In genomic region chr14:93481758-93482157, GRCh38 we compare ENCODE assay signal across 20 cellular contexts. TPM values are rescaled to one million over a fixed set of nuclear protein-coding genes. Genes with fewer than 3 reads are reported as not detected.
DNase-seq lines count a peak whose midpoint lies in the region; ATAC-seq, FAIRE-seq and TF ChIP-seq lines count a peak whose summit lies in the region.
"Had no signal": no experiment of that assay in that cellular context is flagged by ENCODE, and none has a peak within 500 bp of the region (broad histone marks: within the 10 kb centered on the region; RNA-seq: fewer than 3 reads in every experiment).

No MANE protein-coding gene starts in this region.

- no peak overlapping the region for H2AFZ ChIP-seq in HepG2 (ENCODE audit: low read length)
- H2AFZ ChIP-seq: GM23338 had no signal

- TF ChIP-seq EP300 in HepG2 (IDR thresholded peaks at IDR 0.05; ENCODE audit: low read depth in 2 of 2, low read length in 2 of 2) = no peak
- TF ChIP-seq EP300 in HepG2 (CRISPR knock-in tag; IDR thresholded peaks at IDR 0.05; ENCODE audit: borderline replicate concordance) = no peak

- WGBS in HepG2 (ENCODE audit: low lambda C conversion rate) = 2% methylated on average over 2 of the region's 2 CpGs
- WGBS in right lobe of liver (ENCODE audit: insufficient coverage, low coverage, low lambda C conversion rate, missing lambda C conversion rate) = 34% methylated on average over 2 of the region's 2 CpGs

- no peak overlapping the region for H3K9ac ChIP-seq in HepG2 (ENCODE audit: insufficient read depth, low read depth, low read length)
- peak overlapping the region; percentile 80 for H3K9ac ChIP-seq in SK-N-MC (ENCODE audit: insufficient read length)
- no peak overlapping the region for H3K9ac ChIP-seq in kidney (ENCODE audit: low read length in 2 of 2)
- H3K9ac ChIP-seq: BLaER1 treated with 17β-estradiol and CSF1 and Interleukin-3, amounts not matched to agents 10 nM and 100 nM had no signal

- DNase-seq in HepG2 (ENCODE audit: low spot score) (no peak), right lobe of liver (no peak), SK-N-MC (ENCODE audit: low read depth, low spot score) (peak; percentile 99), fibroblast of pulmonary artery (ENCODE audit: low read depth) (peak; percentile 1), cerebellar cortex (ENCODE audit: low spot score) (no peak), kidney (no peak)
- DNase-seq: Caco-2; CD8-positive, alpha-beta memory T cell; HCEC 1CT had no signal

- H3K9me3 ChIP-seq in HepG2 (ENCODE audit: low read length) (no peaks in the 10 kb centered on the region), right lobe of liver (no peaks in the 10 kb centered on the region), SK-N-MC (ENCODE audit: low read depth, low read length) (no peaks in the 10 kb centered on the region; the same call in 1 of the 2 replicates), kidney (ENCODE audit: control insufficient read depth in 1 of 2, low read length in 2 of 2) (no peaks in the 10 kb centered on the region)
- H3K9me3 ChIP-seq: BLaER1 treated with 17β-estradiol and CSF1 and Interleukin-3, amounts not matched to agents 10 nM and 100 nM; Caco-2 had no signal

- in situ Hi-C loops in HepG2 (cut with HindIII; ENCODE audit: extremely low pct_ligation_motif_present, low pct_unique_long_range_greater_than_20kb) = no loop called here

- FAIRE-seq in HepG2 (lab: Jason Lieb, UNC) = no peak
- no peak for FAIRE-seq in kidney (lab: Jason Lieb, UNC)
- FAIRE-seq: D721Med, G401.6, GM12891, H54 had no signal

- no peak for TF ChIP-seq CTCF in HepG2 (CRISPR knock-in tag; IDR thresholded peaks at IDR 0.05)
- no peak for TF ChIP-seq CTCF in right lobe of liver (IDR thresholded peaks at IDR 0.05)
- no peak for TF ChIP-seq CTCF in fibroblast of pulmonary artery (IDR thresholded peaks at IDR 0.05; ENCODE audit: low read length, missing control alignments)
- TF ChIP-seq CTCF in kidney (IDR thresholded peaks at IDR 0.05; ENCODE audit: borderline replicate concordance, extremely low read depth, insufficient read depth) = no peak

- intact Hi-C loops in HepG2 (cut with micrococcal nuclease; ENCODE audit: unreplicated experiment) = no loop called here
- intact Hi-C loops in right lobe of liver (cut with DNase I) = no loop called here
- intact Hi-C loops in kidney (cut with DNase I) = no loop called here

- TF ChIP-seq POLR2A in HepG2 (IDR thresholded peaks at IDR 0.05; ENCODE audit: insufficient read depth in 1 of 2, low read depth in 2 of 2, low read length in 2 of 2) = no peak
- no peak for TF ChIP-seq POLR2A in right lobe of liver (IDR thresholded peaks at IDR 0.05)

- no peak overlapping the region for H3K27ac ChIP-seq in HepG2 (ENCODE audit: extremely low read length, insufficient read depth, low read length)
- H3K27ac ChIP-seq in right lobe of liver = no peak overlapping the region
- peak overlapping the region; percentile 100 for H3K27ac ChIP-seq in SK-N-MC
- H3K27ac ChIP-seq in kidney (ENCODE audit: low read depth in 2 of 2, low read length in 2 of 2) = no peak overlapping the region
- H3K27ac ChIP-seq: 22Rv1; BLaER1 treated with 17β-estradiol and CSF1 and Interleukin-3, amounts not matched to agents 10 nM and 100 nM had no signal

- no peak overlapping the region for H3K4me2 ChIP-seq in HepG2 (ENCODE audit: low read depth, low read length)
- H3K4me2 ChIP-seq: BLaER1 treated with 17β-estradiol and CSF1 and Interleukin-3, amounts not matched to agents 10 nM and 100 nM; GM23338 had no signal

- H3K36me3 ChIP-seq in HepG2 (replicated peaks in 1 of 2; ENCODE audit: control insufficient read depth in 1 of 2, insufficient read depth in 2 of 2, low read length in 2 of 2) (no peaks in the 10 kb centered on the region), right lobe of liver (no peaks in the 10 kb centered on the region), SK-N-MC (ENCODE audit: insufficient read depth, low read length) (no peaks in the 10 kb centered on the region; the same call in 1 of the 2 replicates), kidney (ENCODE audit: control insufficient read depth in 1 of 2, insufficient read depth in 2 of 2, low read length in 2 of 2) (no peaks in the 10 kb centered on the region)
- H3K36me3 ChIP-seq: BLaER1 treated with 17β-estradiol and CSF1 and Interleukin-3, amounts not matched to agents 10 nM and 100 nM had no signal

- H3K79me2 ChIP-seq in HepG2 (ENCODE audit: insufficient read depth, low read length) = no peaks in the 10 kb centered on the region

- H3K4me3 ChIP-seq in HepG2 (replicated peaks in 1 of 3; ENCODE audit: insufficient read depth in 1 of 3, low read depth in 2 of 3, low read length in 3 of 3) (no peak overlapping the region), right lobe of liver (no peak overlapping the region), SK-N-MC (peak overlapping the region; percentile 52), fibroblast of pulmonary artery (replicated peaks; ENCODE audit: low read depth, low read length) (no peak overlapping the region), kidney (ENCODE audit: low read length in 2 of 2) (no peak overlapping the region)
- H3K4me3 ChIP-seq: BLaER1 treated with 17β-estradiol and CSF1 and Interleukin-3, amounts not matched to agents 10 nM and 100 nM; GM23338 had no signal

- CTCF ChIA-PET in HepG2 (lab: Yijun Ruan, JAX; ENCODE audit: low intra/inter-chr PET ratio, low total read pairs) = no interaction called here

- H4K20me1 ChIP-seq in HepG2 (ENCODE audit: insufficient read depth, low read length) = no peaks in the 10 kb centered on the region
- H4K20me1 ChIP-seq: BLaER1 treated with 17β-estradiol and CSF1 and Interleukin-3, amounts not matched to agents 10 nM and 100 nM had no signal

- H3K4me1 ChIP-seq in HepG2 (ENCODE audit: insufficient read depth, low read length) = no peaks in the 10 kb centered on the region
- H3K4me1 ChIP-seq in right lobe of liver = no peaks in the 10 kb centered on the region
- H3K4me1 ChIP-seq in kidney (ENCODE audit: control insufficient read depth in 1 of 2, insufficient read depth in 1 of 2, low read depth in 1 of 2, low read length in 2 of 2) = no peaks in the 10 kb centered on the region
- H3K4me1 ChIP-seq: Caco-2 had no signal

- H3K27me3 ChIP-seq in HepG2 (ENCODE audit: control insufficient read depth in 1 of 2, insufficient read depth in 2 of 2, low read length in 2 of 2) (no peaks in the 10 kb centered on the region; a peak in 1 of 5 replicates), right lobe of liver (no peaks in the 10 kb centered on the region)
- H3K27me3 ChIP-seq: BLaER1 treated with 17β-estradiol and CSF1 and Interleukin-3, amounts not matched to agents 10 nM and 100 nM had no signal

- no peak for TF ChIP-seq RAD21 in HepG2 (CRISPR knock-in tag; IDR thresholded peaks at IDR 0.05)

- POLR2A ChIA-PET in HepG2 (lab: Yijun Ruan, JAX) = no interaction called here

- no peak for ATAC-seq in HepG2
- no peak for ATAC-seq in right lobe of liver
- ATAC-seq in GM18858 (IDR thresholded peaks at IDR 0.05; ENCODE audit: unreplicated experiment) = no peak
- no peak for ATAC-seq in GM21737 (IDR thresholded peaks at IDR 0.05; ENCODE audit: unreplicated experiment)
- ATAC-seq: GM23338 had no signal

- no TSS peak for BruUV-seq in HepG2 (replicated peaks; lab: Mats Ljungman, UMichigan)

TF ChIP-seq in HepG2, 621 proteins besides CTCF, POLR2A, EP300 and RAD21 (continues in another document):
- TF ChIP-seq NFE2L2 (IDR thresholded peaks at IDR 0.05; ENCODE audit: low read length) = peak; percentile 50; the same call in 1 of the 2 replicates
- TF ChIP-seq ZBTB8A (CRISPR knock-in tag; IDR thresholded peaks at IDR 0.05; ENCODE audit: borderline replicate concordance, low read depth) = no peak
- peak; percentile 11 to 42; a peak in 2 of 4 replicates for TF ChIP-seq MAFK (conservative IDR thresholded peaks at IDR 0.05 in 1 of 2, IDR thresholded peaks at IDR 0.05 in 1 of 2; ENCODE audit: low read length in 2 of 2)
- no peak for TF ChIP-seq ZNF546 (CRISPR knock-in tag; conservative IDR thresholded peaks at IDR 0.05)
- TF ChIP-seq ZNF616 (CRISPR knock-in tag; IDR thresholded peaks at IDR 0.05; ENCODE audit: low read depth) = no peak
- TF ChIP-seq, protein P1, sequence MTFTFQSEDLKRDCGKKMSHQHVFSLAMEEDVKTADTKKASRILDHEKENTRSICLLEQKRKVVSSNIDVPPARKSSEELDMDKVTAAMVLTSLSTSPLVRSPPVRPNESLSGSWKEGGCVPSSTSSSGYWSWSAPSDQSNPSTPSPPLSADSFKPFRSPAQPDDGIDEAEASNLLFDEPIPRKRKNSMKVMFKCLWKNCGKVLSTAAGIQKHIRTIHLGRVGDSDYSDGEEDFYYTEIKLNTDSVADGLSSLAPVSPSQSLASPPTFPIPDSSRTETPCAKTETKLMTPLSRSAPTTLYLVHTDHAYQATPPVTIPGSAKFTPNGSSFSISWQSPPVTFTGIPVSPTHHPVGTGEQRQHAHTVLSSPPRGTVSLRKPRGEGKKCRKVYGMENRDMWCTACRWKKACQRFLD (CRISPR knock-in tag; IDR thresholded peaks at IDR 0.05; ENCODE audit: borderline replicate concordance) = no peak

RNA-seq across cellular contexts. Expression of gene UNC79, which starts 51.0 kb away (rescaled TPM):
- total RNA-seq in HepG2 (2016; rRNA removed; fragmentation: Illumina TruSeq; extraction: Trizol) = not detected in 2 replicates
- total RNA-seq in HepG2 (2016; cell fraction: cytosol; rRNA removed; fragmentation: Illumina TruSeq; extraction: Trizol; ENCODE audit: low read depth) = not detected in 2 replicates
- not detected in 2 replicates for total RNA-seq in HepG2 (2016; cell fraction: insoluble cytoplasmic fraction; rRNA removed; fragmentation: Illumina TruSeq; extraction: Trizol)
- 0.03 TPM in 1 of 2 replicates, not detected in the other for total RNA-seq in HepG2 (2016; cell fraction: membrane; rRNA removed; fragmentation: Illumina TruSeq; extraction: Trizol)
- not detected in 2 replicates for total RNA-seq in HepG2 (2016; cell fraction: nucleus; rRNA removed; fragmentation: Illumina TruSeq; extraction: Trizol)
- under 0.01 and 0.03 TPM in 2 replicates for polyA plus RNA-seq in HepG2 (2011; rRNA removed)
- 0.01 TPM in 1 of 2 replicates, not detected in the other for polyA plus RNA-seq in HepG2 (2011; cell fraction: cytosol; rRNA removed)
- polyA plus RNA-seq in HepG2 (2011; cell fraction: nucleus; rRNA removed) = 0.02 and 0.05 TPM in 2 replicates
- polyA plus RNA-seq in HepG2 (2012) = 0.03 TPM in 1 of 2 replicates, not detected in the other
- 0.02 TPM in 1 of 2 replicates, not detected in the other for polyA plus RNA-seq in HepG2 (2016; cell fraction: cytosol; fragmentation: Illumina TruSeq; extraction: Trizol; ENCODE audit: low read depth)
- 0.03 TPM in 1 of 2 replicates, not detected in the other for polyA plus RNA-seq in HepG2 (2016; cell fraction: insoluble cytoplasmic fraction; fragmentation: Illumina TruSeq; extraction: Trizol; ENCODE audit: low read depth)
- not detected in 2 replicates for polyA plus RNA-seq in HepG2 (2016; cell fraction: membrane; fragmentation: Illumina TruSeq; extraction: Trizol; ENCODE audit: low read depth)
- not detected in 2 replicates for polyA plus RNA-seq in HepG2 (2016; cell fraction: nucleus; fragmentation: Illumina TruSeq; extraction: Trizol; ENCODE audit: insufficient read depth, low read depth)
- polyA minus RNA-seq in HepG2 (2011; rRNA and poly(A)+ RNA removed; ENCODE audit: low replicate concordance) = 0.06 and 0.09 TPM in 2 replicates
- polyA minus RNA-seq in HepG2 (2011; cell fraction: cytosol; rRNA and poly(A)+ RNA removed) = not detected in 2 replicates
- polyA minus RNA-seq in HepG2 (2011; cell fraction: nucleus; rRNA and poly(A)+ RNA removed) = 0.12 and 0.26 TPM in 2 replicates
- under 1 TPM in 4 of 6 experiments, not detected in 2; 0.04 to 0.10 (median 0.07) TPM for total RNA-seq in right lobe of liver
- 0.79 TPM for total RNA-seq in kidney
- 0.56 TPM for polyA plus RNA-seq in kidney (ENCODE audit: insufficient read depth, low read depth, low replicate concordance)
- total RNA-seq: HT1080 had no signal
- polyA plus RNA-seq: CD8-positive, alpha-beta memory T cell; IgD-negative memory B cell had no signal

Comparison
In these comparisons a context has a peak if more than half of its experiments do, and no peak if none do; other contexts are left out.
1. DNase-seq: peak in SK-N-MC (single experiment) and fibroblast of pulmonary artery (single experiment); none in HepG2 (single experiment), right lobe of liver (0 of 3), cerebellar cortex (single experiment) and kidney (single experiment).